In genomic region chr1:234719454-234720258, GRCh38 we compare ENCODE assay signal across 12 cellular contexts.
DNase-seq lines count a peak whose midpoint lies in the region; ATAC-seq and TF ChIP-seq lines count a peak whose summit lies in the region.
"Had no signal": no experiment of that assay in that cellular context is flagged by ENCODE, and none has a peak within 500 bp of the region (broad histone marks: within the 10 kb centered on the region; RNA-seq: fewer than 3 reads in every experiment).

No MANE protein-coding gene starts in this region.

- H3K4me3 ChIP-seq in duodenal mucosa (ENCODE audit: low read depth in 1 of 2, low read length in 2 of 2) (no peak overlapping the region), neural cell (ENCODE audit: low read length) (peak overlapping the region; percentile 26), transverse colon (no peak overlapping the region)

- H3K9ac ChIP-seq in duodenal mucosa (ENCODE audit: low read depth in 1 of 2, low read length in 2 of 2) (no peak overlapping the region), neural cell (ENCODE audit: low read length) (peak overlapping the region; percentile 40)

- H3K36me3 Mint-ChIP-seq in T-helper 2 cell treated with Interferon-gamma antibody and Interleukin-4, amounts not matched to agents 5 μg/mL and 100 μg/mL, for 36 hours (ENCODE audit: low read depth) = no peaks in the 10 kb centered on the region
- H3K36me3 Mint-ChIP-seq in WTC11 = no peaks in the 10 kb centered on the region
- H3K36me3 Mint-ChIP-seq: IgD-negative memory B cell had no signal

- H2AFZ ChIP-seq in neural cell (ENCODE audit: low read depth, low read length) = no peak overlapping the region

- peaks cover 44% of the 10 kb centered on the region for H3K4me1 Mint-ChIP-seq in T-helper 2 cell treated with Interferon-gamma antibody and Interleukin-4, amounts not matched to agents 5 μg/mL and 100 μg/mL, for 36 hours (ENCODE audit: low read depth)
- H3K4me1 Mint-ChIP-seq in WTC11 = peaks cover 35% of the 10 kb centered on the region

- peaks cover 10% of the 10 kb centered on the region for H3F3A ChIP-seq in neural cell (ENCODE audit: insufficient read depth, low read length, poor library complexity, severe bottlenecking)

- no peaks in the 10 kb centered on the region for H4K20me1 ChIP-seq in neural cell (ENCODE audit: insufficient read depth)

- POLR2A ChIA-PET in WTC11 (lab: Charles Lee) = no interaction called here

- H3K36me3 ChIP-seq in duodenal mucosa (ENCODE audit: control insufficient read depth in 1 of 2, insufficient read depth in 2 of 2, low read length in 2 of 2) (no peaks in the 10 kb centered on the region), neural cell (ENCODE audit: insufficient read depth, low read length) (no peaks in the 10 kb centered on the region), transverse colon (no peaks in the 10 kb centered on the region)

- H3K27me3 Mint-ChIP-seq in T-helper 2 cell treated with Interferon-gamma antibody and Interleukin-4, amounts not matched to agents 5 μg/mL and 100 μg/mL, for 36 hours (ENCODE audit: low read depth) = no peaks in the 10 kb centered on the region
- H3K27me3 Mint-ChIP-seq in WTC11 (ENCODE audit: low read depth) = peaks cover 6% of the 10 kb centered on the region; the same call in 1 of the 2 replicates
- H3K27me3 Mint-ChIP-seq: IgD-negative memory B cell had no signal

- H3K9me2 ChIP-seq in neural cell (ENCODE audit: insufficient read depth, low read length) = no peaks in the 10 kb centered on the region

- 60 to 74% methylated on average over 3 to 8 of the region's 8 CpGs for WGBS in transverse colon (ENCODE audit: low coverage in 1 of 2), 2 donors

- no peaks in the 10 kb centered on the region for H3K9me3 Mint-ChIP-seq in T-helper 2 cell treated with Interferon-gamma antibody and Interleukin-4, amounts not matched to agents 5 μg/mL and 100 μg/mL, for 36 hours
- no peaks in the 10 kb centered on the region for H3K9me3 Mint-ChIP-seq in WTC11
- H3K9me3 Mint-ChIP-seq: IgD-negative memory B cell had no signal

- intact Hi-C loops in transverse colon (cut with DNase I; ENCODE audit: low total_unique reads) = loop anchor here (5.0 to 10.0 kb wide), 3 partner anchors 225 to 373 kb away; no protein-coding TSS in a partner anchor

- CTCF ChIA-PET in WTC11 (lab: Charles Lee) = no interaction called here

- H3K79me2 ChIP-seq in neural cell (replicated peaks; ENCODE audit: insufficient read depth, low read length) = no peaks in the 10 kb centered on the region

- TF ChIP-seq EP300 in neural cell (conservative IDR thresholded peaks at IDR 0.05; ENCODE audit: poor library complexity, severe bottlenecking) = peak; percentile 69
- no peak for TF ChIP-seq EP300 in transverse colon (IDR thresholded peaks at IDR 0.05; ENCODE audit: low read depth)

- no peaks in the 10 kb centered on the region for H3K27me3 ChIP-seq in duodenal mucosa (ENCODE audit: control insufficient read depth in 1 of 2, insufficient read depth in 2 of 2, low read length in 2 of 2)
- H3K27me3 ChIP-seq in neural cell (ENCODE audit: insufficient read depth, low read depth, low read length) = no peaks in the 10 kb centered on the region
- H3K27me3 ChIP-seq in transverse colon = no peaks in the 10 kb centered on the region

- TF ChIP-seq RAD21 in neural cell (conservative IDR thresholded peaks at IDR 0.05) = peak; percentile 34

- no peak overlapping the region for H3K4me3 Mint-ChIP-seq in T-helper 2 cell treated with Interferon-gamma antibody and Interleukin-4, amounts not matched to agents 5 μg/mL and 100 μg/mL, for 36 hours
- H3K4me3 Mint-ChIP-seq in WTC11 = no peak overlapping the region
- H3K4me3 Mint-ChIP-seq: IgD-negative memory B cell had no signal

- peaks cover 74 to 92% of the 10 kb centered on the region in 2 donors for H3K4me1 ChIP-seq in duodenal mucosa (ENCODE audit: control insufficient read depth in 1 of 2, insufficient read depth in 2 of 2, low read length in 2 of 2)
- peaks cover 69 to 97% (median 78%) of the 10 kb centered on the region in 4 donors for H3K4me1 ChIP-seq in transverse colon

- ATAC-seq in WTC11 = no peak
- ATAC-seq: esophagus mucosa had no signal

- H3K27ac ChIP-seq in duodenal mucosa (ENCODE audit: low read depth, low read length) (peak overlapping the region; percentile 13), neural cell (ENCODE audit: low read length) (peak overlapping the region; percentile 78), transverse colon (peak overlapping the region; percentile 97 to 99 (median 98))

- TF ChIP-seq CTCF in neural cell (IDR thresholded peaks at IDR 0.05; ENCODE audit: poor library complexity, severe bottlenecking) (no peak), transverse colon (IDR thresholded peaks at IDR 0.05) (no peak), WTC11 (IDR thresholded peaks at IDR 0.05) (no peak)

- peak overlapping the region; percentile 37 for H3K27ac Mint-ChIP-seq in T-helper 2 cell treated with Interferon-gamma antibody and Interleukin-4, amounts not matched to agents 5 μg/mL and 100 μg/mL, for 36 hours
- H3K27ac Mint-ChIP-seq in WTC11 = no peak overlapping the region

- in situ Hi-C loops in transverse colon (cut with MboI; ENCODE audit: low pct_ligation_motif_present in 1 of 4, low pct_unique_long_range_greater_than_20kb in 1 of 4, low sequenced_read_pairs in 3 of 4) = loop anchor here (5.0 to 25.0 kb wide), 7 partner anchors 105 to 365 kb away; partner anchors contain the start of gene IRF2BP2 (in 2 of the 4)

- no peak for TF ChIP-seq POLR2A in transverse colon (IDR thresholded peaks at IDR 0.05)

- no peak for DNase-seq in T-helper 2 cell treated with Interferon-gamma antibody and Interleukin-4, amounts not matched to agents 5 μg/mL and 100 μg/mL, for 36 hours (ENCODE audit: low spot score)
- DNase-seq in T-helper 2 cell (no peak), transverse colon (no peak), WTC11 (ENCODE audit: low spot score) (no peak), HPDE6-E6E7 (ENCODE audit: extremely low spot score) (no peak), NCI-H1694 treated with DMSO at 0.1 percent for 48 hours (lab: John Stamatoyannopoulos, UW) (no peak)
- DNase-seq: amniotic stem cell, NCI-H2107 had no signal

- peak overlapping the region; percentile 6 for H3K4me2 ChIP-seq in neural cell (ENCODE audit: low read length)

- no peaks in the 10 kb centered on the region for H3K9me3 ChIP-seq in duodenal mucosa (ENCODE audit: control insufficient read depth in 1 of 2, low read length in 2 of 2)
- H3K9me3 ChIP-seq in neural cell (ENCODE audit: low read length) = no peaks in the 10 kb centered on the region
- no peaks in the 10 kb centered on the region for H3K9me3 ChIP-seq in transverse colon

TF ChIP-seq in neural cell, 6 proteins besides CTCF, POLR2A, EP300 and RAD21 (continues in another document):
- TF ChIP-seq MXI1 (conservative IDR thresholded peaks at IDR 0.05; ENCODE audit: poor library complexity, severe bottlenecking) = peak; percentile 21
- no peak for TF ChIP-seq EZH2 (IDR thresholded peaks at IDR 0.05; ENCODE audit: borderline replicate concordance, insufficient read depth, low read length, poor library complexity, severe bottlenecking)
- peak; percentile 25 for TF ChIP-seq SMC3 (conservative IDR thresholded peaks at IDR 0.05; ENCODE audit: poor library complexity)
- no peak for TF ChIP-seq TAF1 (IDR thresholded peaks at IDR 0.05; ENCODE audit: low read depth)
- peak; percentile 40 for TF ChIP-seq POLR2AphosphoS5 (IDR thresholded peaks at IDR 0.05)

TF ChIP-seq in WTC11, 78 proteins besides CTCF, POLR2A, EP300 and RAD21 (continues in another document):
- TF ChIP-seq ZNF263 (CRISPR knock-in tag; IDR thresholded peaks at IDR 0.05; ENCODE audit: low read depth) (no peak), EMX1 (CRISPR knock-in tag; IDR thresholded peaks at IDR 0.05) (no peak), ZNF396 (CRISPR knock-in tag; IDR thresholded peaks at IDR 0.05; ENCODE audit: borderline replicate concordance) (no peak), ARID4B (CRISPR knock-in tag; IDR thresholded peaks at IDR 0.05; ENCODE audit: borderline replicate concordance) (no peak)
- TF ChIP-seq, protein P1, sequence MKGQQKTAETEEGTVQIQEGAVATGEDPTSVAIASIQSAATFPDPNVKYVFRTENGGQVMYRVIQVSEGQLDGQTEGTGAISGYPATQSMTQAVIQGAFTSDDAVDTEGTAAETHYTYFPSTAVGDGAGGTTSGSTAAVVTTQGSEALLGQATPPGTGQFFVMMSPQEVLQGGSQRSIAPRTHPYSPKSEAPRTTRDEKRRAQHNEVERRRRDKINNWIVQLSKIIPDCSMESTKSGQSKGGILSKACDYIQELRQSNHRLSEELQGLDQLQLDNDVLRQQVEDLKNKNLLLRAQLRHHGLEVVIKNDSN (CRISPR knock-in tag; IDR thresholded peaks at IDR 0.05) = no peak

Comparison
In these comparisons a context has a peak if more than half of its experiments do, and no peak if none do; other contexts are left out.
1. H3K27ac ChIP-seq: peak in every context shown above with its lines; median percentile 98 in transverse colon; 78 in neural cell; 13 in duodenal mucosa.